ENCODE assay signal across 1 cellular context in genomic region chr7:8037151-8037550, GRCh38.
TF ChIP-seq lines count a peak whose summit lies in the region.

No MANE protein-coding gene starts in this region.

TF ChIP-seq in GM23338, 12 proteins besides CTCF, POLR2A, EP300 and RAD21 (continued from another document):
- TF ChIP-seq REST (IDR thresholded peaks at IDR 0.05; ENCODE audit: unreplicated experiment) (no peak), CREB1 (CRISPR knock-in tag; IDR thresholded peaks at IDR 0.05; ENCODE audit: low read depth) (no peak)
